8 cellular contexts compared by ENCODE assay signal in the genomic region with DNA sequence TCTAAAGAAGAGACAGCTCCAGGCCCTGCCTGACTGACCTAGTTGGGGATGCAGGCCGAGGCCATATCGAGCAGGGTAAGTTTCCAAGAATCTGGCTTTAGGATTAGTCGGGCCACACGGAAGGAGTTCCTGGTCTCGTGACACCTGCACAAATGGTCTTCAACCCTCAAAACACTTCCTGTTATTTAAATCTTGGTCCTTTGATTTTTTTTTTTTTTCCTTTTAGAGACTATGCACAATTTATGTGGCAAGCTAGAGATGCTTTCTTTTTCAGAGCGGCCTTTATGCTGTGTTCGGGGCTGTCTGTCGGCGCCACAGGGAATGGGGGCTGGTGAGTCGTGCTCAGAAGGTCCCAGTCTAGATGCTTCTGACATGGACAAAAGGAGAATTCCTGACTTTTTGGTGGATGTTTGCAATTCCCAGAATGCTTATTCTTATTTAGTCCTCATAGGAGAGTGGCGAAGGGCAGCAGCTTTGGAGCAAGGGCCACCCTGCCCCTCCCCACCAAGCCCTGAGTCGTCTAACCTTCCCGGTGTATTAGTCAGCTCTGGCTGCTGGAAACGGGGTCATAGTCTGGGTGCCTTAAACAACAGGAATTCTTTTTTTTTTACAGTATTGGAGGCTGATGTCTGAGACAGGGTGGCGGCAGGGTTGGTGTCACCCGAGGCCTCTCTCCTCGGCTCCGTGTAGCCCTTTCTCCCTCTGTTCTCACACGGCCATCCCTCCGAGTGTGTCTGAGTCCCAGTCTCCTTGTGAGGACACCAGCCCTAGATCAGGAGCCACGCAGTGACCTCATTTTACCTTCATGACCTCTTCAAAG. TPM values are rescaled to one million over a fixed set of nuclear protein-coding genes. Genes with fewer than 3 reads are reported as not detected.
DNase-seq lines count a peak whose midpoint lies in the region; ATAC-seq, FAIRE-seq and TF ChIP-seq lines count a peak whose summit lies in the region.

No MANE protein-coding gene starts in this region.

- intact Hi-C loops in sigmoid colon (cut with DNase I): no loop called here

- no peak overlapping the region for H3K4ac ChIP-seq in H1 (replicated peaks; ENCODE audit: insufficient read length, low read depth, low read length)

- H3K79me1 ChIP-seq in H1 (ENCODE audit: low read depth, low read length): no peaks in the 10 kb centered on the region; the same call in 1 of the 2 replicates

- no peak for ATAC-seq in HG02840 (IDR thresholded peaks at IDR 0.05; ENCODE audit: low FRiP score, unreplicated experiment)

- 83% methylated on average over 21 of the region's 21 CpGs; no CpG with 5 or more reads in 1 of the 2 experiments for WGBS in H1 (ENCODE audit: extremely low coverage in 1 of 2, insufficient coverage in 1 of 2, insufficient read length in 1 of 2, insufficient replicate concordance in 2 of 2, low coverage in 1 of 2, low lambda C conversion rate in 2 of 2, missing lambda C conversion rate in 1 of 2), 2 experiments
- WGBS in sigmoid colon, 2 donors: 58 to 60% methylated on average over 21 of the region's 21 CpGs

- H3K56ac ChIP-seq in H1 (replicated peaks; ENCODE audit: insufficient read length, low read depth, low read length): no peak overlapping the region

- H2BK20ac ChIP-seq in H1 (ENCODE audit: low read length): no peak overlapping the region

- FAIRE-seq in GM12891 (lab: Jason Lieb, UNC) (no peak), H1 (lab: Jason Lieb, UNC) (no peak)

- POLR2A ChIA-PET in H1 (lab: Charles Lee; ENCODE audit: partially characterized antibody): interaction anchor here (1.1 kb wide), 1 partner anchor 31 kb away, joined by 3 read pairs; no protein-coding TSS in a partner anchor

- H3K9ac ChIP-seq in H1 (replicated peaks in 1 of 4; ENCODE audit: extremely low read depth in 1 of 4, low read depth in 3 of 4, low read length in 3 of 4): no peak overlapping the region; a peak in 1 of 7 replicates

- H3K4me3 ChIP-seq in H1 (ENCODE audit: extremely low read depth in 1 of 4, insufficient read depth in 2 of 4, low read depth in 3 of 4, low read length in 4 of 4) (no peak overlapping the region), sigmoid colon (no peak overlapping the region)

- no peak for TF ChIP-seq EP300 in H1 (IDR thresholded peaks at IDR 0.05; ENCODE audit: borderline replicate concordance in 1 of 2, low read depth in 2 of 2, low read length in 2 of 2)
- no peak for TF ChIP-seq EP300 in sigmoid colon (IDR thresholded peaks at IDR 0.05)

- no peak overlapping the region for H3K4me2 ChIP-seq in H1 (ENCODE audit: insufficient read depth in 1 of 2, low read depth in 2 of 2, low read length in 2 of 2)

- TF ChIP-seq RAD21 in H1 (IDR thresholded peaks at IDR 0.05 in 1 of 2, conservative IDR thresholded peaks at IDR 0.05 in 1 of 2; ENCODE audit: low read depth in 2 of 2, low read length in 2 of 2): no peak

- peak overlapping the region; percentile 5 for H4K91ac ChIP-seq in H1 (replicated peaks; ENCODE audit: insufficient read length, low read length)

- no peak overlapping the region for H2BK12ac ChIP-seq in H1 (ENCODE audit: low read depth, low read length)

- no peak overlapping the region for H2BK15ac ChIP-seq in H1 (ENCODE audit: low read length)

- 0 out of 7 replicates have a peak, but pooled peaks cover 0 to 1% (median 0%) of the 10 kb centered on the region in 4 experiments for H3K27me3 ChIP-seq in H1 (replicated peaks in 1 of 4; ENCODE audit: control insufficient read depth in 3 of 4, extremely low read depth in 1 of 4, insufficient read depth in 3 of 4, low read length in 3 of 4)
- no peaks in the 10 kb centered on the region for H3K27me3 ChIP-seq in sigmoid colon

- no peaks in the 10 kb centered on the region for H3K79me2 ChIP-seq in H1 (ENCODE audit: control insufficient read depth in 1 of 2, insufficient read depth in 2 of 2, low read length in 2 of 2)

- H2AK5ac ChIP-seq in H1 (ENCODE audit: low read depth, low read length): no peak overlapping the region

- TF ChIP-seq CTCF in H1 (IDR thresholded peaks at IDR 0.05; ENCODE audit: control extremely low read depth in 1 of 3, insufficient read depth in 1 of 3, low read depth in 1 of 3, low read length in 3 of 3) (no peak), sigmoid colon (IDR thresholded peaks at IDR 0.05) (no peak), GM10266 (IDR thresholded peaks at IDR 0.05; ENCODE audit: control insufficient read depth, insufficient read depth, low read depth, missing control alignments) (no peak)

- no peak overlapping the region for H2AFZ ChIP-seq in H1 (ENCODE audit: low read length)

- no peak overlapping the region for H3K14ac ChIP-seq in H1 (ENCODE audit: insufficient read length)

- no peak overlapping the region for H4K8ac ChIP-seq in H1 (ENCODE audit: extremely low read depth, insufficient read depth, low read length)

- TF ChIP-seq POLR2A in GM12891 (IDR thresholded peaks at IDR 0.05; ENCODE audit: low read depth, low read length): no peak
- TF ChIP-seq POLR2A in H1 (IDR thresholded peaks at IDR 0.05; ENCODE audit: control extremely low read depth in 1 of 2, low read depth in 2 of 2, low read length in 2 of 2): no peak
- TF ChIP-seq POLR2A in sigmoid colon (IDR thresholded peaks at IDR 0.05): no peak

- DNase-seq in GM12891 (ENCODE audit: insufficient read length, low spot score): no peak
- DNase-seq in T-helper 9 cell: peak; percentile 22
- DNase-seq in H1 (ENCODE audit: low read depth in 1 of 2, low spot score in 2 of 2): no peak
- DNase-seq in sigmoid colon: no peak
- no peak for DNase-seq in NCI-H748 treated with DMSO at 0.1 percent for 48 hours (lab: John Stamatoyannopoulos, UW)
- no peak for DNase-seq in GM10266 (ENCODE audit: extremely low spot score)
- DNase-seq in GM19238 (ENCODE audit: insufficient read length, low spot score): no peak

- CTCF ChIA-PET in H1 (lab: Charles Lee; ENCODE audit: partially characterized antibody): interaction anchor here (0.7 to 4.9 kb wide), 6 partner anchors 12 to 46 kb away, joined by 3 to 24 read pairs (median 4); no protein-coding TSS in a partner anchor

- H2BK5ac ChIP-seq in H1 (ENCODE audit: low read depth, low read length): 0 out of 2 replicates have a peak overlapping the region, but pooled peaks have one; percentile 0

- no peak overlapping the region for H3K23ac ChIP-seq in H1 (ENCODE audit: insufficient read length)

- H3K36me3 ChIP-seq in H1 (ENCODE audit: control insufficient read depth in 2 of 4, insufficient read depth in 4 of 4, low read length in 3 of 4): no peaks in the 10 kb centered on the region
- no peaks in the 10 kb centered on the region for H3K36me3 ChIP-seq in sigmoid colon

- H3K27ac ChIP-seq in H1 (ENCODE audit: low read depth, low read length): no peak overlapping the region
- peak overlapping the region; percentile 24 to 46 (median 38) for H3K27ac ChIP-seq in sigmoid colon

- H4K5ac ChIP-seq in H1 (ENCODE audit: insufficient read length, low read depth, low read length): no peak overlapping the region

- no peak overlapping the region for H2BK120ac ChIP-seq in H1 (replicated peaks; ENCODE audit: low read depth, low read length)

- H3K4me1 ChIP-seq in H1 (replicated peaks in 1 of 4; ENCODE audit: control insufficient read depth in 3 of 4, insufficient read depth in 4 of 4, low read length in 3 of 4) (peaks cover 6 to 44% (median 21%) of the 10 kb centered on the region in 4 experiments), sigmoid colon (peaks cover 0 to 52% (median 46%) of the 10 kb centered on the region in 4 donors)

- no peaks in the 10 kb centered on the region for H3K9me3 ChIP-seq in H1 (ENCODE audit: insufficient read depth in 2 of 2, low read depth in 1 of 2, low read length in 1 of 2)
- H3K9me3 ChIP-seq in sigmoid colon: peaks cover 0 to under 1% (median 0%) of the 10 kb centered on the region in 4 donors

- no peaks in the 10 kb centered on the region for H3K23me2 ChIP-seq in H1 (ENCODE audit: low read depth, low read length)

- no peaks in the 10 kb centered on the region for H4K20me1 ChIP-seq in H1 (replicated peaks in 1 of 2; ENCODE audit: control insufficient read depth in 1 of 2, insufficient read depth in 2 of 2, low read length in 2 of 2)

- 0 out of 2 replicates have a peak overlapping the region, but pooled peaks have one; percentile 26 for H3K18ac ChIP-seq in H1 (ENCODE audit: extremely low read depth, low read length)

TF ChIP-seq in GM12891, 5 proteins besides CTCF, POLR2A, EP300 and RAD21:
- TF ChIP-seq TAF1 (IDR thresholded peaks at IDR 0.05; ENCODE audit: low read depth, low read length) (no peak), POU2F2 (IDR thresholded peaks at IDR 0.05; ENCODE audit: low read depth, low read length) (no peak), SPI1 (IDR thresholded peaks at IDR 0.05; ENCODE audit: low read depth, low read length) (peak; percentile 21; the same call in 1 of the 2 replicates)
TF ChIP-seq in GM12891: peak in this region for 1.

TF ChIP-seq in H1, 55 proteins besides CTCF, POLR2A, EP300 and RAD21:
- no peak for TF ChIP-seq BACH1 (IDR thresholded peaks at IDR 0.05; ENCODE audit: low read length)
- no peak for TF ChIP-seq SP1 (IDR thresholded peaks at IDR 0.05; ENCODE audit: low read depth, low read length)
- TF ChIP-seq PHF8 (conservative IDR thresholded peaks at IDR 0.05; ENCODE audit: low read depth, low read length): no peak
- TF ChIP-seq MAX (IDR thresholded peaks at IDR 0.05): no peak

RNA-seq across cellular contexts. Expression of gene HPCAL1, which starts 27.4 kb away (rescaled TPM):
- polyA plus RNA-seq in GM12891 (2012; ENCODE audit: low read depth, missing spikeins): 5.5 TPM
- total RNA-seq in H1 (2021; fragmentation: NEBNext Ultra II Directional; extraction: Animal tissue kit (Norgen Biotek cat#: 25700)): 8.6 and 8.7 TPM in 2 replicates
- polyA plus RNA-seq in H1 (2011; rRNA removed) (5.8 and 11.5 TPM in 2 replicates), sigmoid colon (100 to 1,000 TPM in 2 of 3 donors, 10 to 100 TPM in 1; 67.9 to 115 (median 110) TPM)
- 5.9 TPM for polyA plus RNA-seq in H1 (2011; cell fraction: cytosol; rRNA removed)
- 9.7 TPM for polyA plus RNA-seq in H1 (2011; cell fraction: nucleus; rRNA removed)
- polyA plus RNA-seq in H1 (2012, experiment 1 of 2): 4.4 to 8.2 TPM (median 6.6 TPM) in 4 replicates
- polyA plus RNA-seq in H1 (2012, experiment 2 of 2): 6.9 TPM
- 7.8 TPM for polyA plus RNA-seq in H1 (2013, experiment 1 of 2)
- 8.1 TPM for polyA plus RNA-seq in H1 (2013, experiment 2 of 2)
- 2.1 and 2.6 TPM in 2 replicates for polyA minus RNA-seq in H1 (2011; rRNA and poly(A)+ RNA removed)
- 4.3 TPM for polyA minus RNA-seq in H1 (2011; cell fraction: cytosol; rRNA and poly(A)+ RNA removed)
- polyA minus RNA-seq in H1 (2011; cell fraction: nucleus; rRNA and poly(A)+ RNA removed): 3.9 TPM
- total RNA-seq in sigmoid colon: 10 to 100 TPM; 27.7 to 46.0 (median 34.2) TPM
